In genomic region chr9:7336356-7337075, GRCh38 we compare ENCODE assay signal across 20 cellular contexts.
A peak's percentile ranks its signal among the peaks of the same experiment; 100 is the strongest.
DNase-seq lines count a peak whose midpoint lies in the region; ATAC-seq and TF ChIP-seq lines count a peak whose summit lies in the region.
"Had no signal": no experiment of that assay in that cellular context is flagged by ENCODE, and none has a peak within 500 bp of the region (broad histone marks: within the 10 kb centered on the region; RNA-seq: fewer than 3 reads in every experiment).

No MANE protein-coding gene starts in this region.

- TF ChIP-seq POLR2A in gastrocnemius medialis (IDR thresholded peaks at IDR 0.05) = no peak

- CTCF ChIA-PET in Calu3 (lab: Charles Lee) = no interaction called here

- H3K27ac Mint-ChIP-seq in Calu3 (ENCODE audit: unreplicated experiment) = no peak overlapping the region
- H3K27ac Mint-ChIP-seq: activated naive CD4-positive, alpha-beta T cell treated with anti-CD3 and anti-CD28 coated beads, Interleukin-2, amount 50 U/mL, for 24 hours; CD4-positive, alpha-beta T cell; H9; naive thymus-derived CD8-positive, alpha-beta T cell had no signal

- peak overlapping the region in 1 of 4 donors; percentile 29 for H3K27ac ChIP-seq in gastrocnemius medialis
- H3K27ac ChIP-seq: left lung, vagina had no signal

- in situ Hi-C loops in gastrocnemius medialis (cut with MboI; ENCODE audit: low sequenced_read_pairs in 4 of 4) = no loop called here

- TF ChIP-seq CTCF in fibroblast of mammary gland (conservative IDR thresholded peaks at IDR 0.05; ENCODE audit: control insufficient read depth, insufficient read depth, low read depth, low read length) (no peak), gastrocnemius medialis (IDR thresholded peaks at IDR 0.05 in 4 of 5, conservative IDR thresholded peaks at IDR 0.05 in 1 of 5) (no peak), Calu3 (IDR thresholded peaks at IDR 0.05; ENCODE audit: unreplicated experiment) (no peak)

- H3K4me3 Mint-ChIP-seq in Calu3 (ENCODE audit: low read depth, unreplicated experiment) = no peak overlapping the region
- H3K4me3 Mint-ChIP-seq: activated naive CD4-positive, alpha-beta T cell treated with anti-CD3 and anti-CD28 coated beads, Interleukin-2, amount 50 U/mL, for 24 hours; CD4-positive, alpha-beta T cell; H9; naive thymus-derived CD8-positive, alpha-beta T cell had no signal

- no peaks in the 10 kb centered on the region for H3K9me3 ChIP-seq in gastrocnemius medialis
- H3K9me3 ChIP-seq: left lung, vagina had no signal

- peak; percentile 45 to 72 for ATAC-seq in gastrocnemius medialis
- ATAC-seq: GM12878; left lung; naive thymus-derived CD8-positive, alpha-beta T cell; stimulated activated naive CD8-positive, alpha-beta T cell treated with anti-CD3 and anti-CD28 coated beads, Interleukin-15, Interleukin-2, amounts not matched to agents 100 U/mL and 50 U/mL, for 24 hours had no signal

- no peak overlapping the region for H3K4me3 ChIP-seq in fibroblast of mammary gland (ENCODE audit: control insufficient read depth, low read depth, low read length)
- H3K4me3 ChIP-seq in gastrocnemius medialis = no peak overlapping the region
- H3K4me3 ChIP-seq: GM12878, left lung, vagina had no signal

- no peaks in the 10 kb centered on the region for H3K36me3 ChIP-seq in gastrocnemius medialis
- H3K36me3 ChIP-seq: left lung, vagina had no signal

- DNase-seq in NCI-H82 (lab: John Stamatoyannopoulos, UW) = peak; percentile 54
- DNase-seq in NCI-H82 treated with DMSO at 0.1 percent for 48 hours (lab: John Stamatoyannopoulos, UW; ENCODE audit: unreplicated experiment) = no peak
- peak; percentile 84 for DNase-seq in NCI-H345 (lab: John Stamatoyannopoulos, UW)
- peak; percentile 82 for DNase-seq in fibroblast of mammary gland (ENCODE audit: low read depth)
- peak in 1 of 2 donors; percentile 11 for DNase-seq in gastrocnemius medialis
- DNase-seq in inferior parietal cortex (ENCODE audit: extremely low spot score) = no peak
- no peak for DNase-seq in activated naive CD4-positive, alpha-beta T cell treated with Interleukin-2 at 50 U/mL for 16 hours
- no peak for DNase-seq in Calu3
- DNase-seq: activated CD4-positive, alpha-beta T cell treated with anti-CD3 and anti-CD28 coated beads for 4 hours; CD4-positive, alpha-beta T cell; H9; hypothalamus; left lung; naive thymus-derived CD8-positive, alpha-beta T cell; NCI-H1436; posterior cingulate gyrus; stimulated activated naive CD8-positive, alpha-beta T cell treated with anti-CD3 and anti-CD28 coated beads, Interleukin-15, Interleukin-2, amounts not matched to agents 100 U/mL and 50 U/mL, for 24 hours had no signal

- no peaks in the 10 kb centered on the region for H3K4me1 ChIP-seq in gastrocnemius medialis
- H3K4me1 ChIP-seq: left lung, vagina had no signal

- H3K4me1 Mint-ChIP-seq in Calu3 (ENCODE audit: low read depth, unreplicated experiment) = no peaks in the 10 kb centered on the region
- H3K4me1 Mint-ChIP-seq: activated naive CD4-positive, alpha-beta T cell treated with anti-CD3 and anti-CD28 coated beads, Interleukin-2, amount 50 U/mL, for 24 hours; naive thymus-derived CD8-positive, alpha-beta T cell had no signal

- intact Hi-C loops in gastrocnemius medialis (cut with DNase I; ENCODE audit: low total_unique reads) = no loop called here
- intact Hi-C loops in Calu3 (cut with micrococcal nuclease; ENCODE audit: unreplicated experiment) = no loop called here

- H3K36me3 Mint-ChIP-seq in Calu3 (ENCODE audit: insufficient read depth, unreplicated experiment) = no peaks in the 10 kb centered on the region
- H3K36me3 Mint-ChIP-seq: activated naive CD4-positive, alpha-beta T cell treated with anti-CD3 and anti-CD28 coated beads, Interleukin-2, amount 50 U/mL, for 24 hours; naive thymus-derived CD8-positive, alpha-beta T cell had no signal

- no TSS peak for BruUV-seq in Calu3 (replicated peaks; lab: Mats Ljungman, UMichigan)

- H3K9me3 Mint-ChIP-seq in Calu3 (ENCODE audit: low read depth, unreplicated experiment) = no peaks in the 10 kb centered on the region
- H3K9me3 Mint-ChIP-seq: activated naive CD4-positive, alpha-beta T cell treated with anti-CD3 and anti-CD28 coated beads, Interleukin-2, amount 50 U/mL, for 24 hours; CD4-positive, alpha-beta T cell; H9; naive thymus-derived CD8-positive, alpha-beta T cell had no signal

- H3K27me3 Mint-ChIP-seq in Calu3 (ENCODE audit: unreplicated experiment) = peaks cover 63% of the 10 kb centered on the region

- no peaks in the 10 kb centered on the region for H3K27me3 ChIP-seq in gastrocnemius medialis
- H3K27me3 ChIP-seq: left lung, vagina had no signal

Comparison
In these comparisons a context has a peak if more than half of its experiments do, and no peak if none do; other contexts are left out.
1. DNase-seq: peak in NCI-H82 (single experiment), NCI-H345 (single experiment) and fibroblast of mammary gland (single experiment); none in NCI-H82 treated with DMSO at 0.1 percent for 48 hours (single experiment), inferior parietal cortex (single experiment), activated naive CD4-positive, alpha-beta T cell treated with Interleukin-2 at 50 U/mL for 16 hours (single experiment) and Calu3 (single experiment).